ENCODE assay signal across 8 cellular contexts in the genomic region with DNA sequence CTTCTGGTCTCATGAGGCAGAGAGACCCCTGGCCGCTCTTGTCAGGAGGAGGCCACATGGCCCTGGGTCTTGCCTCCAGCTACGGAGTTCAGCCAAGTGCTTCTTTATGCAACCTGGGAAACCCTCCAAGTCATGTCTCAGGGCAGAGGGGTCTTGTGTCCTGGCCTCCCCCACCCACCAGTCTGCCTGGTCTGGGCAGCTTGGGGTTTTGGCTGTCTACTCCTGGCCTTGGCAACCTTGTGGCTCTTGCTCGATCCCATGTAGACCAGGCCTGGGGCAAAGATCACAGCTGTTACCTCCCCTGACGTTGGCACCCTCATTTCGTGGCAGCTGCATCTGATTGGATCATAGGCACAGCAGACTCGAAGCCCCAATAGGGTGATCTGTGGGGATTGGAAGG. TPM values are rescaled to one million over a fixed set of nuclear protein-coding genes. Genes with fewer than 3 reads are reported as not detected.
A peak's percentile ranks its signal among the peaks of the same experiment; 100 is the strongest.
DNase-seq lines count a peak whose midpoint lies in the region; ATAC-seq and TF ChIP-seq lines count a peak whose summit lies in the region.

No MANE protein-coding gene starts in this region.

- no peak for DNase-seq in CD8-positive, alpha-beta T cell
- peak; percentile 53 for DNase-seq in LHCN-M2 (ENCODE audit: low read depth)
- no peak for DNase-seq in effector memory CD4-positive, alpha-beta T cell
- DNase-seq in progenitor cell of endocrine pancreas (ENCODE audit: low spot score, unreplicated experiment) = no peak
- DNase-seq in DMS53 (lab: John Stamatoyannopoulos, UW) = no peak
- DNase-seq in NCI-H2029 (lab: John Stamatoyannopoulos, UW) = no peak
- DNase-seq in DMS53 treated with DMSO at 0.1 percent for 48 hours (lab: John Stamatoyannopoulos, UW; ENCODE audit: unreplicated experiment) = no peak

- CTCF ChIA-PET in CD8-positive, alpha-beta T cell (lab: Charles Lee) = interaction anchor here (1.8 to 2.4 kb wide), 2 partner anchors 26 to 33 kb away, joined by 7 to 15 read pairs; no protein-coding TSS in a partner anchor

- H3K27ac Mint-ChIP-seq in CD8-positive, alpha-beta T cell = peak overlapping the region; percentile 97
- H3K27ac Mint-ChIP-seq in progenitor cell of endocrine pancreas = peak overlapping the region; percentile 47

- H3K9me3 Mint-ChIP-seq in CD8-positive, alpha-beta T cell = no peaks in the 10 kb centered on the region
- H3K9me3 Mint-ChIP-seq in progenitor cell of endocrine pancreas (ENCODE audit: low read depth) = no peaks in the 10 kb centered on the region

- no peak overlapping the region for H3K27ac ChIP-seq in CD8-positive, alpha-beta T cell (ENCODE audit: low read depth, low read length)
- H3K27ac ChIP-seq in effector memory CD4-positive, alpha-beta T cell (ENCODE audit: insufficient read depth, low read length, poor library complexity, severe bottlenecking) = peak overlapping the region; percentile 89

- peaks cover 73% of the 10 kb centered on the region for H3K36me3 Mint-ChIP-seq in CD8-positive, alpha-beta T cell
- peaks cover 2% of the 10 kb centered on the region for H3K36me3 Mint-ChIP-seq in progenitor cell of endocrine pancreas (ENCODE audit: insufficient read depth)

- no peak overlapping the region for H3K4me3 Mint-ChIP-seq in CD8-positive, alpha-beta T cell
- H3K4me3 Mint-ChIP-seq in progenitor cell of endocrine pancreas (ENCODE audit: low read depth) = no peak overlapping the region

- POLR2A ChIA-PET in CD8-positive, alpha-beta T cell (lab: Charles Lee) = no interaction called here

- peaks cover 37% of the 10 kb centered on the region for H3K36me3 ChIP-seq in CD8-positive, alpha-beta T cell (ENCODE audit: insufficient read depth, low read length)
- H3K36me3 ChIP-seq in effector memory CD4-positive, alpha-beta T cell (ENCODE audit: control insufficient read depth, insufficient read depth, low read length) = peaks cover 35% of the 10 kb centered on the region

- no peaks in the 10 kb centered on the region for H3K9me3 ChIP-seq in CD8-positive, alpha-beta T cell (ENCODE audit: low read length)
- no peaks in the 10 kb centered on the region for H3K9me3 ChIP-seq in effector memory CD4-positive, alpha-beta T cell (ENCODE audit: control insufficient read depth, low read length)

- H3K4me1 Mint-ChIP-seq in CD8-positive, alpha-beta T cell (ENCODE audit: low read depth) = peaks cover 57% of the 10 kb centered on the region
- no peaks in the 10 kb centered on the region for H3K4me1 Mint-ChIP-seq in progenitor cell of endocrine pancreas (ENCODE audit: low read depth)

- no peaks in the 10 kb centered on the region for H3K27me3 ChIP-seq in CD8-positive, alpha-beta T cell (ENCODE audit: insufficient read depth, low read length)
- no peaks in the 10 kb centered on the region for H3K27me3 ChIP-seq in effector memory CD4-positive, alpha-beta T cell (replicated peaks; ENCODE audit: control insufficient read depth, insufficient read depth, low read length, poor library complexity, severe bottlenecking)

- no peak for TF ChIP-seq CTCF in CD8-positive, alpha-beta T cell (IDR thresholded peaks at IDR 0.05)
- TF ChIP-seq CTCF in progenitor cell of endocrine pancreas (IDR thresholded peaks at IDR 0.05; ENCODE audit: unreplicated experiment) = no peak

- H3K27me3 Mint-ChIP-seq in CD8-positive, alpha-beta T cell (ENCODE audit: low read depth) = no peaks in the 10 kb centered on the region
- no peaks in the 10 kb centered on the region for H3K27me3 Mint-ChIP-seq in progenitor cell of endocrine pancreas

- intact Hi-C loops in CD8-positive, alpha-beta T cell (cut with DNase I, micrococcal nuclease) = loop anchor here in 1 of 2 experiments (2.0 kb wide), 1 partner anchor 27 kb away; no protein-coding TSS in a partner anchor

- no peak for ATAC-seq in CD8-positive, alpha-beta T cell
- no peak for ATAC-seq in GM18498 (IDR thresholded peaks at IDR 0.05; ENCODE audit: unreplicated experiment)

- no peak overlapping the region for H3K4me3 ChIP-seq in CD8-positive, alpha-beta T cell (ENCODE audit: low read depth, low read length)
- H3K4me3 ChIP-seq in effector memory CD4-positive, alpha-beta T cell (ENCODE audit: insufficient read depth, low read depth, low read length, poor library complexity, severe bottlenecking) = no peak overlapping the region

- peaks cover 49% of the 10 kb centered on the region for H3K4me1 ChIP-seq in CD8-positive, alpha-beta T cell (ENCODE audit: insufficient read depth, low read length)
- H3K4me1 ChIP-seq in effector memory CD4-positive, alpha-beta T cell (ENCODE audit: control insufficient read depth, insufficient read depth, low read length, poor library complexity, severe bottlenecking) = peaks cover 26% of the 10 kb centered on the region

RNA-seq across cellular contexts. Expression of gene JADE2, which starts 28.3 kb away (rescaled TPM):
- 100 to 1,000 TPM; 126 to 133 TPM for total RNA-seq in CD8-positive, alpha-beta T cell
- 34.0 and 34.4 TPM in 2 replicates for total RNA-seq in LHCN-M2 (2014; rRNA removed)
- 12.3 TPM for polyA plus RNA-seq in LHCN-M2 (2012)
- total RNA-seq in progenitor cell of endocrine pancreas = 6.7 and 7.8 TPM in 2 replicates
